Comparison of ENCODE assay signal across 17 cellular contexts in genomic region chr2:195150819-195151218, GRCh38.
DNase-seq lines count a peak whose midpoint lies in the region; TF ChIP-seq lines count a peak whose summit lies in the region.
"Had no signal": no experiment of that assay in that cellular context is flagged by ENCODE, and none has a peak within 500 bp of the region (broad histone marks: within the 10 kb centered on the region; RNA-seq: fewer than 3 reads in every experiment).

No MANE protein-coding gene starts in this region.

- H3K9me3 ChIP-seq in suprapubic skin = no peaks in the 10 kb centered on the region
- H3K9me3 ChIP-seq: A549; BLaER1 treated with 17β-estradiol and CSF1 and Interleukin-3, amounts not matched to agents 10 nM and 100 nM; Caco-2 had no signal

- H3K36me3 ChIP-seq in suprapubic skin = no peaks in the 10 kb centered on the region
- H3K36me3 ChIP-seq: BLaER1 treated with 17β-estradiol and CSF1 and Interleukin-3, amounts not matched to agents 10 nM and 100 nM had no signal

- H3K27ac ChIP-seq in suprapubic skin = no peak overlapping the region
- H3K27ac ChIP-seq: 22Rv1; A549; BLaER1 treated with 17β-estradiol and CSF1 and Interleukin-3, amounts not matched to agents 10 nM and 100 nM; C4-2B had no signal

- intact Hi-C loops in activated CD4-positive, alpha-beta memory T cell treated with anti-CD3 and anti-CD28 coated beads for 36 hours (cut with micrococcal nuclease) = no loop called here

- no peak for TF ChIP-seq EP300 in suprapubic skin (IDR thresholded peaks at IDR 0.05)

- H3K9me3 Mint-ChIP-seq in nephron progenitor cell = peaks cover 3% of the 10 kb centered on the region
- H3K9me3 Mint-ChIP-seq in activated CD4-positive, alpha-beta memory T cell treated with anti-CD3 and anti-CD28 coated beads for 36 hours = no peaks in the 10 kb centered on the region
- H3K9me3 Mint-ChIP-seq: CD4-positive, alpha-beta T cell; CD8-positive, alpha-beta T cell had no signal

- TF ChIP-seq CTCF in nephron progenitor cell (IDR thresholded peaks at IDR 0.05) = no peak
- TF ChIP-seq CTCF in suprapubic skin (IDR thresholded peaks at IDR 0.05) = no peak

- peaks cover 1% of the 10 kb centered on the region for H3K27me3 Mint-ChIP-seq in nephron progenitor cell (ENCODE audit: low read depth, poor library complexity)
- H3K27me3 Mint-ChIP-seq in activated CD4-positive, alpha-beta memory T cell treated with anti-CD3 and anti-CD28 coated beads for 36 hours = no peaks in the 10 kb centered on the region
- H3K27me3 Mint-ChIP-seq: B cell; CD4-positive, alpha-beta T cell had no signal

- TF ChIP-seq POLR2A in suprapubic skin (IDR thresholded peaks at IDR 0.05) = no peak

- no peak overlapping the region for H3K4me3 ChIP-seq in suprapubic skin
- H3K4me3 ChIP-seq: A549; BLaER1 treated with 17β-estradiol and CSF1 and Interleukin-3, amounts not matched to agents 10 nM and 100 nM had no signal

- no peaks in the 10 kb centered on the region for H3K27me3 ChIP-seq in suprapubic skin
- H3K27me3 ChIP-seq: BLaER1 treated with 17β-estradiol and CSF1 and Interleukin-3, amounts not matched to agents 10 nM and 100 nM had no signal

- WGBS in suprapubic skin = 84% methylated on average over 2 of the region's 2 CpGs

- H3K4me1 ChIP-seq in suprapubic skin = no peaks in the 10 kb centered on the region
- H3K4me1 ChIP-seq: A549; BLaER1 treated with 17β-estradiol and CSF1 and Interleukin-3, amounts not matched to agents 10 nM and 100 nM; Caco-2 had no signal

- H3K4me3 Mint-ChIP-seq in nephron progenitor cell = no peak overlapping the region
- no peak overlapping the region for H3K4me3 Mint-ChIP-seq in activated CD4-positive, alpha-beta memory T cell treated with anti-CD3 and anti-CD28 coated beads for 36 hours
- H3K4me3 Mint-ChIP-seq: B cell; CD4-positive, alpha-beta T cell; CD8-positive, alpha-beta T cell had no signal

- POLR2A ChIA-PET in activated CD4-positive, alpha-beta memory T cell treated with anti-CD3 and anti-CD28 coated beads for 36 hours (lab: Charles Lee) = interaction anchor here (0.7 kb wide), 1 partner anchor 222 kb away, joined by 3 read pairs; no protein-coding TSS in a partner anchor

- DNase-seq in NCI-H2227 (lab: John Stamatoyannopoulos, UW; ENCODE audit: unreplicated experiment) (peak; percentile 75), nephron progenitor cell (no peak), renal cortical epithelial cell (ENCODE audit: low read depth) (peak; percentile 13), suprapubic skin (ENCODE audit: low spot score in 2 of 2) (no peak)
- DNase-seq in activated CD4-positive, alpha-beta memory T cell treated with anti-CD3 and anti-CD28 coated beads for 36 hours = no peak
- DNase-seq: AML-193; Caco-2; Calu3; CD4-positive, alpha-beta T cell; CD8-positive, alpha-beta T cell; DMS79 treated with DMSO at 0.1 percent for 48 hours; GF-D8 had no signal

- H3K4me1 Mint-ChIP-seq in nephron progenitor cell = peaks cover 19% of the 10 kb centered on the region
- H3K4me1 Mint-ChIP-seq in activated CD4-positive, alpha-beta memory T cell treated with anti-CD3 and anti-CD28 coated beads for 36 hours (ENCODE audit: low read depth) = no peaks in the 10 kb centered on the region
- H3K4me1 Mint-ChIP-seq: B cell had no signal

- no peaks in the 10 kb centered on the region for H3K36me3 Mint-ChIP-seq in nephron progenitor cell (ENCODE audit: low read depth)
- H3K36me3 Mint-ChIP-seq in activated CD4-positive, alpha-beta memory T cell treated with anti-CD3 and anti-CD28 coated beads for 36 hours = no peaks in the 10 kb centered on the region
- H3K36me3 Mint-ChIP-seq: CD8-positive, alpha-beta T cell had no signal

- CTCF ChIA-PET in activated CD4-positive, alpha-beta memory T cell treated with anti-CD3 and anti-CD28 coated beads for 36 hours (lab: Charles Lee) = interaction anchor here (1.3 kb wide), 1 partner anchor 22 kb away, joined by 3 read pairs; no protein-coding TSS in a partner anchor

- peak overlapping the region; percentile 26 for H3K27ac Mint-ChIP-seq in nephron progenitor cell
- H3K27ac Mint-ChIP-seq in activated CD4-positive, alpha-beta memory T cell treated with anti-CD3 and anti-CD28 coated beads for 36 hours = no peak overlapping the region
- H3K27ac Mint-ChIP-seq: B cell; CD4-positive, alpha-beta T cell; CD8-positive, alpha-beta T cell had no signal

Comparison
In these comparisons a context has a peak if more than half of its experiments do, and no peak if none do; other contexts are left out.
1. DNase-seq: peak in NCI-H2227 (single experiment) and renal cortical epithelial cell (single experiment); none in nephron progenitor cell (single experiment), activated CD4-positive, alpha-beta memory T cell treated with anti-CD3 and anti-CD28 coated beads for 36 hours (single experiment) and suprapubic skin (0 of 2).